ENCODE assay signal across 19 cellular contexts in genomic region chr13:37648604-37649003, GRCh38. TPM values are rescaled to one million over a fixed set of nuclear protein-coding genes. Genes with fewer than 3 reads are reported as not detected.
DNase-seq lines count a peak whose midpoint lies in the region; ATAC-seq and TF ChIP-seq lines count a peak whose summit lies in the region.
"Had no signal": no experiment of that assay in that cellular context is flagged by ENCODE, and none has a peak within 500 bp of the region (broad histone marks: within the 10 kb centered on the region; RNA-seq: fewer than 3 reads in every experiment).

No MANE protein-coding gene starts in this region.

- no peak for TF ChIP-seq CTCF in fibroblast of the aortic adventitia (IDR thresholded peaks at IDR 0.05; ENCODE audit: insufficient read depth, low read length)

- no peaks in the 10 kb centered on the region for H3K27me3 Mint-ChIP-seq in activated CD4-positive, alpha-beta memory T cell treated with anti-CD3 and anti-CD28 coated beads, Interleukin-2, amount 10 ng/mL, durations not matched to agents 7 days and 5 days
- H3K27me3 Mint-ChIP-seq: CD4-positive, CD25-positive, alpha-beta regulatory T cell had no signal

- no peaks in the 10 kb centered on the region for H4K20me1 ChIP-seq in GM23248 (ENCODE audit: insufficient read depth)

- no peak overlapping the region for H3K27ac Mint-ChIP-seq in activated CD4-positive, alpha-beta memory T cell treated with anti-CD3 and anti-CD28 coated beads, Interleukin-2, amount 10 ng/mL, durations not matched to agents 7 days and 5 days
- H3K27ac Mint-ChIP-seq: CD4-positive, CD25-positive, alpha-beta regulatory T cell; stimulated activated effector memory CD8-positive, alpha-beta T cell treated with anti-CD3 and anti-CD28 coated beads, Interleukin-12 subunit alpha, Interleukin-12 subunit beta, amount 100 ng/mL, for 72 hours had no signal

- H3K27me3 ChIP-seq in GM23248 (replicated peaks; ENCODE audit: insufficient read depth) = no peaks in the 10 kb centered on the region
- H3K27me3 ChIP-seq: SJCRH30 had no signal

- in situ Hi-C loops in GM23248 (cut with MboI) = loop anchor here (10.0 to 25.0 kb wide), 6 partner anchors 216 to 1114 kb away; partner anchors contain the start of gene TRPC4

- H3K9me3 Mint-ChIP-seq in activated CD4-positive, alpha-beta memory T cell treated with anti-CD3 and anti-CD28 coated beads, Interleukin-2, amount 10 ng/mL, durations not matched to agents 7 days and 5 days = peaks cover 4% of the 10 kb centered on the region

- peak overlapping the region; percentile 8; the same call in 1 of the 2 replicates for H3K27ac ChIP-seq in GM23248
- H3K27ac ChIP-seq: SJCRH30, thyroid gland had no signal

- no peak overlapping the region for H3K4me3 Mint-ChIP-seq in activated CD4-positive, alpha-beta memory T cell treated with anti-CD3 and anti-CD28 coated beads, Interleukin-2, amount 10 ng/mL, durations not matched to agents 7 days and 5 days
- H3K4me3 Mint-ChIP-seq: CD4-positive, CD25-positive, alpha-beta regulatory T cell; stimulated activated effector memory CD8-positive, alpha-beta T cell treated with anti-CD3 and anti-CD28 coated beads, Interleukin-12 subunit alpha, Interleukin-12 subunit beta, amount 100 ng/mL, for 72 hours had no signal

- CTCF ChIA-PET in activated CD4-positive, alpha-beta memory T cell treated with anti-CD3 and anti-CD28 coated beads, Interleukin-2, amount 10 ng/mL, durations not matched to agents 7 days and 5 days (lab: Charles Lee) = no interaction called here

- H3K9me3 ChIP-seq in GM23248 (ENCODE audit: low read depth) = no peaks in the 10 kb centered on the region
- H3K9me3 ChIP-seq: SJCRH30, thyroid gland had no signal

- H3K4me1 Mint-ChIP-seq in activated CD4-positive, alpha-beta memory T cell treated with anti-CD3 and anti-CD28 coated beads, Interleukin-2, amount 10 ng/mL, durations not matched to agents 7 days and 5 days = no peaks in the 10 kb centered on the region
- H3K4me1 Mint-ChIP-seq: CD4-positive, CD25-positive, alpha-beta regulatory T cell; stimulated activated effector memory CD8-positive, alpha-beta T cell treated with anti-CD3 and anti-CD28 coated beads, Interleukin-12 subunit alpha, Interleukin-12 subunit beta, amount 100 ng/mL, for 72 hours had no signal

- no peaks in the 10 kb centered on the region for H3K9me2 ChIP-seq in GM23248 (ENCODE audit: insufficient read depth)

- H3K36me3 Mint-ChIP-seq in activated CD4-positive, alpha-beta memory T cell treated with anti-CD3 and anti-CD28 coated beads, Interleukin-2, amount 10 ng/mL, durations not matched to agents 7 days and 5 days (ENCODE audit: low read depth) = no peaks in the 10 kb centered on the region
- H3K36me3 Mint-ChIP-seq: CD4-positive, CD25-positive, alpha-beta regulatory T cell; stimulated activated effector memory CD8-positive, alpha-beta T cell treated with anti-CD3 and anti-CD28 coated beads, Interleukin-12 subunit alpha, Interleukin-12 subunit beta, amount 100 ng/mL, for 72 hours had no signal

- H3K4me1 ChIP-seq in GM23248 (ENCODE audit: insufficient read depth) = peaks cover 26% of the 10 kb centered on the region
- H3K4me1 ChIP-seq: SJCRH30, thyroid gland had no signal

- peaks cover 15% of the 10 kb centered on the region; the same call in 1 of the 2 replicates for H3F3A ChIP-seq in GM23248 (ENCODE audit: insufficient read depth)

- ATAC-seq in GM19324 (IDR thresholded peaks at IDR 0.05; ENCODE audit: low FRiP score, unreplicated experiment) = no peak
- no peak for ATAC-seq in HG03045 (IDR thresholded peaks at IDR 0.05; ENCODE audit: unreplicated experiment)
- ATAC-seq: esophagus mucosa; left lobe of liver; stimulated activated effector memory CD8-positive, alpha-beta T cell treated with anti-CD3 and anti-CD28 coated beads, Interleukin-12 subunit alpha, Interleukin-12 subunit beta, amount 100 ng/mL, for 72 hours had no signal

- H3K79me2 ChIP-seq in GM23248 (ENCODE audit: insufficient read depth) = no peaks in the 10 kb centered on the region

- no peak overlapping the region for H2AFZ ChIP-seq in GM23248

- no peak overlapping the region for H3K4me3 ChIP-seq in GM23248
- H3K4me3 ChIP-seq in fibroblast of the aortic adventitia (ENCODE audit: low read depth, low read length) = no peak overlapping the region
- H3K4me3 ChIP-seq: SJCRH30, thyroid gland had no signal

- no peak overlapping the region for H3K4me2 ChIP-seq in GM23248 (ENCODE audit: unreplicated experiment)

- no peak overlapping the region for H3K9ac ChIP-seq in GM23248

- POLR2A ChIA-PET in activated CD4-positive, alpha-beta memory T cell treated with anti-CD3 and anti-CD28 coated beads, Interleukin-2, amount 10 ng/mL, durations not matched to agents 7 days and 5 days (lab: Charles Lee) = no interaction called here

- DNase-seq in GM23248 = peak; percentile 73
- DNase-seq in amniotic epithelial cell (ENCODE audit: low read depth) = peak; percentile 89
- peak; percentile 98 for DNase-seq in fibroblast of the aortic adventitia (ENCODE audit: low read depth)
- peak; percentile 90 for DNase-seq in stromal cell of bone marrow (ENCODE audit: low read depth)
- DNase-seq in activated CD4-positive, alpha-beta memory T cell treated with anti-CD3 and anti-CD28 coated beads, Interleukin-2, amount 10 ng/mL, durations not matched to agents 7 days and 5 days = no peak
- DNase-seq: activated CD4-positive, alpha-beta T cell treated with anti-CD3 and anti-CD28 coated beads for 1 hour; activated effector memory CD4-positive, alpha-beta T cell treated with anti-CD3 and anti-CD28 coated beads, Interleukin-2, amount 50 U/mL, for 16 hours; CD4-positive, CD25-positive, alpha-beta regulatory T cell; DMS79; GOT3; NCI-H1436; SJCRH30; T-helper 9 cell; thyroid gland had no signal

- H3K36me3 ChIP-seq in GM23248 (ENCODE audit: low read depth) = no peaks in the 10 kb centered on the region
- H3K36me3 ChIP-seq: SJCRH30, thyroid gland had no signal

RNA-seq across cellular contexts. Expression of gene POSTN, which starts 50.0 kb away (rescaled TPM):
- total RNA-seq in GM23248 (2014; rRNA removed; shearing (Covaris generic)) = 184 and 196 TPM in 2 replicates
- polyA plus RNA-seq in GM23248 (2016; fragmentation: Nextera tagmentation; extraction: Ambion mirVana) = 233 and 237 TPM in 2 replicates
- total RNA-seq in fibroblast of the aortic adventitia (ENCODE audit: low replicate concordance) = 136 and 546 TPM in 2 replicates
- not detected for total RNA-seq in activated CD4-positive, alpha-beta memory T cell treated with anti-CD3 and anti-CD28 coated beads, Interleukin-2, amount 10 ng/mL, durations not matched to agents 7 days and 5 days
- total RNA-seq: CD4-positive, CD25-positive, alpha-beta regulatory T cell had no signal
- polyA plus RNA-seq: CD4-positive, CD25-positive, alpha-beta regulatory T cell had no signal

Comparison
In these comparisons a context has a peak if more than half of its experiments do, and no peak if none do; other contexts are left out.
1. RNA of gene POSTN, which starts 50.0 kb away (total RNA-seq): 184 to 196 TPM in GM23248 and 136 to 546 TPM in fibroblast of the aortic adventitia; not detected in activated CD4-positive, alpha-beta memory T cell treated with anti-CD3 and anti-CD28 coated beads, Interleukin-2, amount 10 ng/mL, durations not matched to agents 7 days and 5 days; every median in the first group is over 100 times any median in the second.